Comparison of ENCODE assay signal across 9 cellular contexts in genomic region chr21:16535100-16535418, GRCh38.
DNase-seq lines count a peak whose midpoint lies in the region; ATAC-seq and TF ChIP-seq lines count a peak whose summit lies in the region.
"Had no signal": no experiment of that assay in that cellular context is flagged by ENCODE, and none has a peak within 500 bp of the region (broad histone marks: within the 10 kb centered on the region; RNA-seq: fewer than 3 reads in every experiment).

No MANE protein-coding gene starts in this region.

- DNase-seq in AG20443 (ENCODE audit: low spot score) = peak; percentile 58
- DNase-seq in NCI-H524 treated with DMSO at 0.1 percent for 48 hours (lab: John Stamatoyannopoulos, UW) = peak; percentile 43
- no peak for DNase-seq in neuronal stem cell (ENCODE audit: low spot score)
- DNase-seq in OCI-LY7 (ENCODE audit: low spot score) = no peak
- no peak for DNase-seq in hepatocyte (ENCODE audit: low spot score)
- DNase-seq in activated naive CD4-positive, alpha-beta T cell treated with anti-CD3 and anti-CD28 coated beads, Interleukin-2, amount 50 U/mL, for 16 hours = no peak
- DNase-seq: activated naive CD8-positive, alpha-beta T cell treated with anti-CD3 and anti-CD28 coated beads, Interleukin-2, amount 10 ng/mL, durations not matched to agents 7 days and 5 days had no signal

- H3K4ac ChIP-seq in neuronal stem cell (ENCODE audit: low read length) = no peak overlapping the region

- no peak overlapping the region for H4K91ac ChIP-seq in neuronal stem cell (ENCODE audit: low read depth, low read length, poor library complexity)

- peaks cover 0 to 10% of the 10 kb centered on the region in 2 donors for H3K9me3 ChIP-seq in neuronal stem cell (replicated peaks in 1 of 2; ENCODE audit: control insufficient read depth in 2 of 2, insufficient read depth in 1 of 2, low read depth in 1 of 2, low read length in 2 of 2)
- H3K9me3 ChIP-seq in OCI-LY7 (ENCODE audit: low read length) = peaks cover 9% of the 10 kb centered on the region; the same call in 1 of the 2 replicates
- H3K9me3 ChIP-seq in hepatocyte (ENCODE audit: low read depth) = no peaks in the 10 kb centered on the region

- H2BK5ac ChIP-seq in neuronal stem cell (ENCODE audit: low read length) = no peak overlapping the region

- H3K27me3 ChIP-seq in neuronal stem cell (ENCODE audit: control insufficient read depth in 3 of 3, insufficient read depth in 3 of 3, low read depth in 1 of 3, low read length in 3 of 3) (no peaks in the 10 kb centered on the region), hepatocyte (no peaks in the 10 kb centered on the region)

- no peak overlapping the region for H3K14ac ChIP-seq in neuronal stem cell (ENCODE audit: low read length)

- H3K4me3 ChIP-seq in neuronal stem cell (ENCODE audit: low read length in 2 of 2) = peak overlapping the region in 1 of 2 donors; percentile 42
- H3K4me3 ChIP-seq in OCI-LY7 (ENCODE audit: low read depth, low read length, poor library complexity, severe bottlenecking) = no peak overlapping the region
- H3K4me3 ChIP-seq in hepatocyte = no peak overlapping the region

- H2AFZ ChIP-seq in neuronal stem cell (ENCODE audit: low read length) (no peak overlapping the region), OCI-LY7 (ENCODE audit: low read length) (no peak overlapping the region), hepatocyte (no peak overlapping the region)

- peak; percentile 84 for ATAC-seq in esophagus mucosa
- ATAC-seq in HG02884 (IDR thresholded peaks at IDR 0.05; ENCODE audit: unreplicated experiment) = no peak

- H3K4me1 ChIP-seq in neuronal stem cell (ENCODE audit: control insufficient read depth in 2 of 2, insufficient read depth in 1 of 2, low read depth in 1 of 2, low read length in 2 of 2) (peaks cover 3 to 5% of the 10 kb centered on the region in 2 donors), OCI-LY7 (ENCODE audit: insufficient read depth, low read length, poor library complexity, severe bottlenecking) (no peaks in the 10 kb centered on the region), hepatocyte (ENCODE audit: insufficient read depth) (peaks cover 5% of the 10 kb centered on the region)

- H4K8ac ChIP-seq in neuronal stem cell (ENCODE audit: low read depth, low read length) = no peak overlapping the region

- H4K20me1 ChIP-seq in OCI-LY7 (ENCODE audit: insufficient read depth, low read length) (no peaks in the 10 kb centered on the region), hepatocyte (ENCODE audit: insufficient read depth, poor library complexity, severe bottlenecking) (no peaks in the 10 kb centered on the region)

- H3K79me1 ChIP-seq in neuronal stem cell (ENCODE audit: low read depth, low read length) = no peaks in the 10 kb centered on the region

- H3K4me2 ChIP-seq in neuronal stem cell (ENCODE audit: insufficient read depth, low read length, poor library complexity, severe bottlenecking) = no peak overlapping the region
- H3K4me2 ChIP-seq in OCI-LY7 (ENCODE audit: low read length) = no peak overlapping the region
- no peak overlapping the region for H3K4me2 ChIP-seq in hepatocyte

- H3K9me2 ChIP-seq in OCI-LY7 (ENCODE audit: insufficient read depth, low read length) (no peaks in the 10 kb centered on the region), hepatocyte (replicated peaks; ENCODE audit: insufficient read depth) (no peaks in the 10 kb centered on the region)

- H2AK5ac ChIP-seq in neuronal stem cell (ENCODE audit: low read depth, low read length) = no peak overlapping the region

- CTCF ChIA-PET in OCI-LY7 (lab: Charles Lee; ENCODE audit: unreplicated experiment) = no interaction called here

- H3K79me2 ChIP-seq in OCI-LY7 (ENCODE audit: insufficient read depth, low read depth, low read length) (no peaks in the 10 kb centered on the region), hepatocyte (no peaks in the 10 kb centered on the region)

- H2BK12ac ChIP-seq in neuronal stem cell (ENCODE audit: low read length) = no peak overlapping the region

- intact Hi-C loops in OCI-LY7 (cut with micrococcal nuclease; ENCODE audit: unreplicated experiment) = no loop called here

- no peak overlapping the region for H3K9ac ChIP-seq in neuronal stem cell (ENCODE audit: low read depth, low read length, poor library complexity)

- POLR2A ChIA-PET in OCI-LY7 (lab: Charles Lee) = no interaction called here

- H3K18ac ChIP-seq in neuronal stem cell (ENCODE audit: low read length) = peak overlapping the region; percentile 24

- no peak overlapping the region for H2BK15ac ChIP-seq in neuronal stem cell (ENCODE audit: low read length)

- no peak overlapping the region for H3K23ac ChIP-seq in neuronal stem cell (ENCODE audit: low read depth, low read length, poor library complexity)

- H3K27ac ChIP-seq in neuronal stem cell (replicated peaks; ENCODE audit: low read length) (no peak overlapping the region), OCI-LY7 (ENCODE audit: low read depth, low read length, poor library complexity, severe bottlenecking) (no peak overlapping the region), hepatocyte (no peak overlapping the region)

- no CpG with 5 or more reads among the region's 6 CpGs for WGBS in neuronal stem cell (ENCODE audit: extremely low coverage in 2 of 2, insufficient read length in 2 of 2, insufficient replicate concordance in 1 of 2), 2 donors
- WGBS in hepatocyte (ENCODE audit: low lambda C conversion rate, missing lambda C conversion rate) = 81% methylated on average over 6 of the region's 6 CpGs

- TF ChIP-seq CTCF in OCI-LY7 (conservative IDR thresholded peaks at IDR 0.05; ENCODE audit: low read length) = no peak
- no peak for TF ChIP-seq CTCF in hepatocyte (IDR thresholded peaks at IDR 0.05; ENCODE audit: poor library complexity)

- H2BK120ac ChIP-seq in neuronal stem cell (ENCODE audit: low read depth, low read length) = no peak overlapping the region

- H3K36me3 ChIP-seq in neuronal stem cell (replicated peaks in 1 of 2; ENCODE audit: control insufficient read depth in 2 of 2, insufficient read depth in 2 of 2, low read length in 2 of 2) (peaks cover 0 to 6% of the 10 kb centered on the region in 2 donors), OCI-LY7 (ENCODE audit: insufficient read depth, low read length) (no peaks in the 10 kb centered on the region), hepatocyte (replicated peaks; ENCODE audit: insufficient read depth, low read depth) (no peaks in the 10 kb centered on the region)

- no TSS peak for BruUV-seq in OCI-LY7 (replicated peaks; lab: Mats Ljungman, UMichigan)

Comparison
In these comparisons a context has a peak if more than half of its experiments do, and no peak if none do; other contexts are left out.
1. DNase-seq: peak in AG20443 (single experiment) and NCI-H524 treated with DMSO at 0.1 percent for 48 hours (single experiment); none in neuronal stem cell (single experiment), OCI-LY7 (single experiment), hepatocyte (single experiment) and activated naive CD4-positive, alpha-beta T cell treated with anti-CD3 and anti-CD28 coated beads, Interleukin-2, amount 50 U/mL, for 16 hours (single experiment).